9 cellular contexts compared by ENCODE assay signal in genomic region chr15:77027697-77028450, GRCh38. TPM values are rescaled to one million over a fixed set of nuclear protein-coding genes. Genes with fewer than 3 reads are reported as not detected.
DNase-seq lines count a peak whose midpoint lies in the region; ATAC-seq and TF ChIP-seq lines count a peak whose summit lies in the region.
"Had no signal": no experiment of that assay in that cellular context is flagged by ENCODE, and none has a peak within 500 bp of the region (broad histone marks: within the 10 kb centered on the region; RNA-seq: fewer than 3 reads in every experiment).

No MANE protein-coding gene starts in this region.

- TF ChIP-seq CTCF in RWPE2 (IDR thresholded peaks at IDR 0.05; ENCODE audit: poor library complexity, severe bottlenecking) (no peak), heart right ventricle (IDR thresholded peaks at IDR 0.05) (no peak), ovary (IDR thresholded peaks at IDR 0.05) (no peak)

- peak; percentile 41 for ATAC-seq in RWPE2 (ENCODE audit: low read depth)
- peak in 7 of 8 donors; percentile 24 to 47 (median 35) for ATAC-seq in heart right ventricle
- no peak for ATAC-seq in HG03280 (IDR thresholded peaks at IDR 0.05; ENCODE audit: unreplicated experiment)
- no peak for ATAC-seq in HG03097 (IDR thresholded peaks at IDR 0.05; ENCODE audit: low FRiP score, unreplicated experiment)

- intact Hi-C loops in heart right ventricle (cut with DNase I), result loop anchor here in 8 of 10 donors (5.0 to 10.0 kb wide), 5 partner anchors 53 to 517 kb away; no protein-coding TSS in a partner anchor
- intact Hi-C loops in ovary (cut with DNase I), result loop anchor here in 2 of 4 donors (5.0 to 10.0 kb wide), 3 partner anchors 79 to 517 kb away; no protein-coding TSS in a partner anchor

- H3K4me3 ChIP-seq in RWPE2 (ENCODE audit: severe bottlenecking) (peak overlapping the region; percentile 1), heart right ventricle (peak overlapping the region in 9 of 10 donors; percentile 8 to 44 (median 38)), ovary (no peak overlapping the region)

- DNase-seq in AG20443 (ENCODE audit: low spot score), result peak; percentile 62
- DNase-seq in RWPE2 (ENCODE audit: low spot score), result peak; percentile 63
- DNase-seq in heart right ventricle, result no peak
- DNase-seq in ovary, result peak in 3 of 5 donors; percentile 22 to 62 (median 43)
- no peak for DNase-seq in NCI-H146 (lab: John Stamatoyannopoulos, UW)
- DNase-seq in HPDE6-E6E7 (ENCODE audit: extremely low spot score), result no peak
- DNase-seq: DND-41 had no signal

- no peaks in the 10 kb centered on the region for H3K36me3 ChIP-seq in RWPE2 (ENCODE audit: low read depth)
- peaks cover 0 to 72% (median 0%) of the 10 kb centered on the region in 9 donors for H3K36me3 ChIP-seq in heart right ventricle
- no peaks in the 10 kb centered on the region for H3K36me3 ChIP-seq in ovary

- H3K4me1 ChIP-seq in RWPE2 (ENCODE audit: insufficient read depth, poor library complexity, severe bottlenecking) (no peaks in the 10 kb centered on the region), heart right ventricle (peaks cover 0 to 21% (median 6%) of the 10 kb centered on the region in 9 donors), ovary (ENCODE audit: insufficient read depth) (peaks cover 4% of the 10 kb centered on the region)

- H3K9me3 ChIP-seq in RWPE2 (ENCODE audit: severe bottlenecking), result no peaks in the 10 kb centered on the region
- no peaks in the 10 kb centered on the region for H3K9me3 ChIP-seq in heart right ventricle
- H3K9me3 ChIP-seq in ovary, result no peaks in the 10 kb centered on the region

- TF ChIP-seq EP300 in ovary (IDR thresholded peaks at IDR 0.05), result no peak

- H3K27me3 ChIP-seq in RWPE2 (ENCODE audit: insufficient read depth, poor library complexity, severe bottlenecking) (no peaks in the 10 kb centered on the region), heart right ventricle (peaks cover 0 to 10% (median 0%) of the 10 kb centered on the region in 7 donors), ovary (no peaks in the 10 kb centered on the region)

- TF ChIP-seq POLR2A in ovary (IDR thresholded peaks at IDR 0.05), result no peak

- WGBS in heart right ventricle, 2 donors, result 42 to 43% methylated on average over 44 to 45 of the region's 45 CpGs
- WGBS in ovary, 3 donors, result 26 to 32% (median 29%) methylated on average over 30 to 45 of the region's 45 CpGs

- H3K27ac ChIP-seq in RWPE2 (ENCODE audit: poor library complexity, severe bottlenecking), result no peak overlapping the region
- no peak overlapping the region for H3K27ac ChIP-seq in heart right ventricle
- no peak overlapping the region for H3K27ac ChIP-seq in ovary

RNA-seq across cellular contexts. Expression of gene PSTPIP1, which starts 32.9 kb away (rescaled TPM):
- total RNA-seq in heart right ventricle (10 to 100 TPM in 1 of 10 donors, 1 to 10 TPM in 8, not detected in 1; 1.3 to 10.4 (median 2.9) TPM), ovary (10 to 100 TPM in 1 of 7 donors, 1 to 10 TPM in 6; 1.8 to 10.9 (median 3.7) TPM)
- polyA plus RNA-seq in heart right ventricle (1 to 10 TPM; 2.4 to 7.8 TPM), ovary (1 to 10 TPM; 1.4 to 2.4 TPM)

RNA-seq across cellular contexts. Expression of gene TSPAN3, which starts 43.0 kb away (rescaled TPM):
- total RNA-seq in heart right ventricle (100 to 1,000 TPM in 5 of 10 donors, 10 to 100 TPM in 5; 82.6 to 118 (median 98.7) TPM), ovary (100 to 1,000 TPM; 140 to 266 (median 174) TPM)
- polyA plus RNA-seq in heart right ventricle (100 to 1,000 TPM in 1 of 2 donors, 10 to 100 TPM in 1; 52.2 to 159 TPM), ovary (100 to 1,000 TPM; 196 to 244 TPM)

Comparison
In these comparisons a context has a peak if more than half of its experiments do, and no peak if none do; other contexts are left out.
1. DNase-seq: peak in AG20443 (single experiment), RWPE2 (single experiment) and ovary (3 of 5); none in heart right ventricle (0 of 2), NCI-H146 (single experiment) and HPDE6-E6E7 (single experiment).
2. ATAC-seq: peak in RWPE2 (single experiment) and heart right ventricle (7 of 8); none in HG03280 (single experiment) and HG03097 (single experiment).